ENCODE assay signal across 25 cellular contexts in genomic region chr16:47035436-47035835, GRCh38.
"Had no signal": no experiment of that assay in that cellular context is flagged by ENCODE, and none has a peak within 500 bp of the region (broad histone marks: within the 10 kb centered on the region; RNA-seq: fewer than 3 reads in every experiment).

No MANE protein-coding gene starts in this region.

- ATAC-seq: esophagus mucosa; gastrocnemius medialis; left lobe of liver; mucosa of descending colon; naive thymus-derived CD4-positive, alpha-beta T cell; pancreas; right lobe of liver; stimulated activated naive CD8-positive, alpha-beta T cell treated with anti-CD3 and anti-CD28 coated beads, Interleukin-15, amount 100 ng/mL, for 72 hours had no signal

- DNase-seq: colonic mucosa; effector CD8-positive, alpha-beta T cell; endodermal cell; foreskin fibroblast; gastrocnemius medialis; head of caudate nucleus; kidney; mesenchymal stem cell; mucosa of descending colon; naive thymus-derived CD4-positive, alpha-beta T cell; pancreas; right lobe of liver; small intestine; stimulated activated CD4-positive, alpha-beta T cell treated with anti-CD3 and anti-CD28 coated beads, Interleukin-12 subunit alpha, Interleukin-12 subunit beta, amount 100 ng/mL, for 4 hours; stimulated activated CD4-positive, alpha-beta T cell treated with anti-CD3 and anti-CD28 coated beads, Interleukin-1b, Interleukin-23, amount 100 ng/mL, for 48 hours; stimulated activated CD4-positive, alpha-beta T cell treated with anti-CD3 and anti-CD28 coated beads, Interleukin-4, amount 100 ng/mL, for 1 hour; stimulated activated CD8-positive, alpha-beta memory T cell treated with anti-CD3 and anti-CD28 coated beads, Interleukin-4, amount 100 ng/mL, for 48 hours; stimulated activated naive CD4-positive, alpha-beta T cell; stimulated activated naive CD8-positive, alpha-beta T cell treated with anti-CD3 and anti-CD28 coated beads, Interleukin-15, amount 100 ng/mL, for 72 hours; transverse colon had no signal

- H3K4me3 Mint-ChIP-seq: dendritic cell treated with granulocyte-macrophage colony-stimulating factor and Interleukin-4, amounts not matched to agents 40 ng/mL and 50 ng/mL, for 4 days; endodermal cell; mesothelial cell of epicardium; stimulated activated naive CD8-positive, alpha-beta T cell treated with anti-CD3 and anti-CD28 coated beads, Interleukin-15, amount 100 ng/mL, for 72 hours had no signal

- H3K9me3 Mint-ChIP-seq: dendritic cell treated with granulocyte-macrophage colony-stimulating factor and Interleukin-4, amounts not matched to agents 40 ng/mL and 50 ng/mL, for 4 days; endodermal cell; mesothelial cell of epicardium; naive thymus-derived CD4-positive, alpha-beta T cell; stimulated activated naive CD8-positive, alpha-beta T cell treated with anti-CD3 and anti-CD28 coated beads, Interleukin-15, amount 100 ng/mL, for 72 hours had no signal

- FAIRE-seq: kidney, pancreas, small intestine had no signal

- H3K27ac Mint-ChIP-seq: dendritic cell treated with granulocyte-macrophage colony-stimulating factor and Interleukin-4, amounts not matched to agents 40 ng/mL and 50 ng/mL, for 4 days; endodermal cell; mesothelial cell of epicardium; naive thymus-derived CD4-positive, alpha-beta T cell; progenitor cell of endocrine pancreas; stimulated activated naive CD8-positive, alpha-beta T cell treated with anti-CD3 and anti-CD28 coated beads, Interleukin-15, amount 100 ng/mL, for 72 hours had no signal

- H3K36me3 Mint-ChIP-seq: mesothelial cell of epicardium; naive thymus-derived CD4-positive, alpha-beta T cell had no signal

- H3K4me1 Mint-ChIP-seq: endodermal cell; mesothelial cell of epicardium; stimulated activated naive CD8-positive, alpha-beta T cell treated with anti-CD3 and anti-CD28 coated beads, Interleukin-15, amount 100 ng/mL, for 72 hours had no signal
